Comparison of ENCODE assay signal across 8 cellular contexts in the genomic region with DNA sequence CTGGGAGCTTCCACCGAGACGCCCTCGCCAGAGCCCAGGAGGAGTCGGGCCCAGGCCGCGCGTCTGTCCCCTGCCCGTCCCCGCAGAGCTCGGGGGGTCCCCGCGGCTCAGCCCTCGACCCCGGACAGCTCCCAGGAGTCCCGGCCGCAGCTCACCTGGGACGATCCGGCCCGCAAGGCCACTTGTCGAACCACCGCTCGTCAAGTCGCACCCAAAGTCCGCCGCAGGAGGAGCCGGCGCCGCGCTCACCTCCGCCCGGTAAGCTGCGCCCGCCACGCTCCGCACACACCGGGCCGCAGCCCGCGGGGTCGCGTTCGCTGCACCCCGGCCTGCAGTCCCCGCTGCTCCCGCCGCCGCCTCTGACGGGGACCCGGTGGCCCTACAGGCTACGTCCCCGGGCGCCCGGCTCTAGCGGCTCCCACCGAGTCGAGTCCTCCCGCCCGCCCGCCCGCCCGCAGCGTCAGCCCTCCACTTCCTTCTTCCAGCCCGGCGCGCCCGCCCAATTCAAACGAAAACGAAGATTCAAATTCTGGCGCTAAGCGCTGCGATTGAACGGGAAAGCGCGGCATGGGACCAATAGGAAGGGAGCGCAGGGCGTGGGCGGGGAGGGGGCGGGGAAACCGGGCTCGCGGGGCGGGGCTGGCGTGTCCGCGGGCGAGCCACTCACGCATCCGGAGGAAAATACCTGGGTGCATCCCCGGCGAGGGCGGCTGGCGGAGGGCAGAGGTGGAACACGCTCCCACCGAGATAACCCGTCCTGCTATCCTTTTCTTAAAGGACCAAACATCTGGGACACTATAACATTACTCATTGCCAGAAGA. TPM values are rescaled to one million over a fixed set of nuclear protein-coding genes. Genes with fewer than 3 reads are reported as not detected.
DNase-seq lines count a peak whose midpoint lies in the region; ATAC-seq, FAIRE-seq and TF ChIP-seq lines count a peak whose summit lies in the region.

A gene with protein sequence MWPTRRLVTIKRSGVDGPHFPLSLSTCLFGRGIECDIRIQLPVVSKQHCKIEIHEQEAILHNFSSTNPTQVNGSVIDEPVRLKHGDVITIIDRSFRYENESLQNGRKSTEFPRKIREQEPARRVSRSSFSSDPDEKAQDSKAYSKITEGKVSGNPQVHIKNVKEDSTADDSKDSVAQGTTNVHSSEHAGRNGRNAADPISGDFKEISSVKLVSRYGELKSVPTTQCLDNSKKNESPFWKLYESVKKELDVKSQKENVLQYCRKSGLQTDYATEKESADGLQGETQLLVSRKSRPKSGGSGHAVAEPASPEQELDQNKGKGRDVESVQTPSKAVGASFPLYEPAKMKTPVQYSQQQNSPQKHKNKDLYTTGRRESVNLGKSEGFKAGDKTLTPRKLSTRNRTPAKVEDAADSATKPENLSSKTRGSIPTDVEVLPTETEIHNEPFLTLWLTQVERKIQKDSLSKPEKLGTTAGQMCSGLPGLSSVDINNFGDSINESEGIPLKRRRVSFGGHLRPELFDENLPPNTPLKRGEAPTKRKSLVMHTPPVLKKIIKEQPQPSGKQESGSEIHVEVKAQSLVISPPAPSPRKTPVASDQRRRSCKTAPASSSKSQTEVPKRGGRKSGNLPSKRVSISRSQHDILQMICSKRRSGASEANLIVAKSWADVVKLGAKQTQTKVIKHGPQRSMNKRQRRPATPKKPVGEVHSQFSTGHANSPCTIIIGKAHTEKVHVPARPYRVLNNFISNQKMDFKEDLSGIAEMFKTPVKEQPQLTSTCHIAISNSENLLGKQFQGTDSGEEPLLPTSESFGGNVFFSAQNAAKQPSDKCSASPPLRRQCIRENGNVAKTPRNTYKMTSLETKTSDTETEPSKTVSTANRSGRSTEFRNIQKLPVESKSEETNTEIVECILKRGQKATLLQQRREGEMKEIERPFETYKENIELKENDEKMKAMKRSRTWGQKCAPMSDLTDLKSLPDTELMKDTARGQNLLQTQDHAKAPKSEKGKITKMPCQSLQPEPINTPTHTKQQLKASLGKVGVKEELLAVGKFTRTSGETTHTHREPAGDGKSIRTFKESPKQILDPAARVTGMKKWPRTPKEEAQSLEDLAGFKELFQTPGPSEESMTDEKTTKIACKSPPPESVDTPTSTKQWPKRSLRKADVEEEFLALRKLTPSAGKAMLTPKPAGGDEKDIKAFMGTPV (N-terminal part only) (minus strand): TSS at position 480 of the 821 bp plus-strand sequence. CDS start 756 bp downstream, outside the sequence.

- TF ChIP-seq CTCF in ascending aorta (IDR thresholded peaks at IDR 0.05) (no peak), hepatocyte (IDR thresholded peaks at IDR 0.05; ENCODE audit: poor library complexity) (no peak)

- peaks cover 12 to 13% of the 10 kb centered on the region in 2 donors for H3K4me1 ChIP-seq in ascending aorta
- peaks cover 9% of the 10 kb centered on the region for H3K4me1 ChIP-seq in hepatocyte (ENCODE audit: insufficient read depth)

- WGBS in hepatocyte (ENCODE audit: low lambda C conversion rate, missing lambda C conversion rate), result 1% methylated on average over 50 of the region's 95 CpGs

- peak; percentile 81 for ATAC-seq in HG02938 (IDR thresholded peaks at IDR 0.05; ENCODE audit: unreplicated experiment)

- no peaks in the 10 kb centered on the region for H3K9me2 ChIP-seq in hepatocyte (replicated peaks; ENCODE audit: insufficient read depth)

- peak; percentile 92 for FAIRE-seq in GM18507 (lab: Jason Lieb, UNC)

- H4K20me1 ChIP-seq in hepatocyte (ENCODE audit: insufficient read depth, poor library complexity, severe bottlenecking), result no peaks in the 10 kb centered on the region

- no peak within 1 kb of the TSS for H3K27ac ChIP-seq in ascending aorta
- H3K27ac ChIP-seq in hepatocyte, result no peak within 1 kb of the TSS

- peak within 1 kb of the TSS; percentile 57 to 71 for H3K4me3 ChIP-seq in ascending aorta
- peak within 1 kb of the TSS; percentile 82 for H3K4me3 ChIP-seq in hepatocyte

- peak within 1 kb of the TSS; percentile 51 for H2AFZ ChIP-seq in hepatocyte

- DNase-seq in GM18507 (ENCODE audit: extremely low spot score, insufficient read length, low read depth) (peak; percentile 90), NCI-H1694 (lab: John Stamatoyannopoulos, UW) (peak; percentile 55), ascending aorta (ENCODE audit: low spot score in 2 of 2) (peak; percentile 49 to 85), hepatocyte (ENCODE audit: low spot score) (peak; percentile 94), renal cortical epithelial cell (ENCODE audit: low read depth) (peak; percentile 76), cortex of kidney (lab: John Stamatoyannopoulos, UW) (no peak)

- intact Hi-C loops in T-helper 2 cell treated with Interferon-gamma antibody and Interleukin-4, amounts not matched to agents 100 ng/mL and 5 ng/mL, for 36 hours (cut with micrococcal nuclease), result loop anchor here (1.0 kb wide), 6 partner anchors 24 to 84 kb away; no protein-coding TSS in a partner anchor
- intact Hi-C loops in ascending aorta (cut with DNase I), result no loop called here

- H3K4me2 ChIP-seq in hepatocyte, result peak within 1 kb of the TSS; percentile 90

- H3K27me3 ChIP-seq in ascending aorta (no peaks in the 10 kb centered on the region), hepatocyte (no peaks in the 10 kb centered on the region)

- H3K79me2 ChIP-seq in hepatocyte, result peaks cover 42% of the 10 kb centered on the region

- no peaks in the 10 kb centered on the region for H3K36me3 ChIP-seq in ascending aorta
- H3K36me3 ChIP-seq in hepatocyte (replicated peaks; ENCODE audit: insufficient read depth, low read depth), result no peaks in the 10 kb centered on the region

- no peaks in the 10 kb centered on the region for H3K9me3 ChIP-seq in ascending aorta
- H3K9me3 ChIP-seq in hepatocyte (ENCODE audit: low read depth), result no peaks in the 10 kb centered on the region

RNA-seq across cellular contexts. Expression of the gene that starts here (rescaled TPM):
- total RNA-seq in T-helper 2 cell treated with Interferon-gamma antibody and Interleukin-4, amounts not matched to agents 100 ng/mL and 5 ng/mL, for 36 hours, result 272 and 283 TPM in 2 replicates
- total RNA-seq in ascending aorta (0.64 TPM), hepatocyte (9.1 and 13.1 TPM in 2 replicates), renal cortical epithelial cell (0.75 and 5.2 TPM in 2 replicates)
- 8.1 and 9.5 TPM in 2 replicates for polyA plus RNA-seq in hepatocyte

Comparison
In these comparisons a context has a peak if more than half of its experiments do, and no peak if none do; other contexts are left out.
1. RNA of the gene that starts here (total RNA-seq): 272 to 283 TPM in T-helper 2 cell treated with Interferon-gamma antibody and Interleukin-4, amounts not matched to agents 100 ng/mL and 5 ng/mL, for 36 hours; 9.1 to 13.1 TPM in hepatocyte, 0.75 to 5.2 TPM in renal cortical epithelial cell and 0.64 TPM in ascending aorta (single experiment); every median in the first group is over 10 times any median in the second.
2. Peak in DNase-seq and H3K4me3 ChIP-seq in ascending aorta; RNA of the gene not detected or under 1 TPM.